Comparison of ENCODE assay signal across 24 cellular contexts in the genomic region with DNA sequence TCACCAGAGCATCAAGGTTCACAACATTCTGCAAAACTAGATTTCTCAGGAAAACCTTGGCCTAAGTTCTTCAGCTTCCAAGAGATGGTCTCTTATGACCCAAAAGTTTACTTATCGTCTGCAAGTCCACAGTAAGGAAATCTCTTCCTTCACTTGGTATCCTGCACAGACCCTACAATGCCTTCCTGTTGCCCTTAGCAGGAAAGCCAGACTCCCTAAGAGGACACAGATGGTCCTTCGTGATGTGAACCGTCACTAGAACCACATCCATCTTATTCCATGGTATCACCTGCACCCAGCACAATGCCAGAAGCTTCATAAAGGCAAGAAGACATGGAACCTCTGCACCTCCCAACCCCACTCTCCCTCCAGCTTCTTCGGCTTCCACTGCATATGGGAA. TPM values are rescaled to one million over a fixed set of nuclear protein-coding genes. Genes with fewer than 3 reads are reported as not detected.
A peak's percentile ranks its signal among the peaks of the same experiment; 100 is the strongest.
DNase-seq lines count a peak whose midpoint lies in the region; ATAC-seq, FAIRE-seq and TF ChIP-seq lines count a peak whose summit lies in the region.
"Had no signal": no experiment of that assay in that cellular context is flagged by ENCODE, and none has a peak within 500 bp of the region (broad histone marks: within the 10 kb centered on the region; RNA-seq: fewer than 3 reads in every experiment).

No MANE protein-coding gene starts in this region.

- H3K9me3 Mint-ChIP-seq in stimulated activated effector memory CD8-positive, alpha-beta T cell treated with anti-CD3 and anti-CD28 coated beads, Interleukin-12 subunit alpha, Interleukin-12 subunit beta, amount 100 ng/mL, for 72 hours, result no peaks in the 10 kb centered on the region
- H3K9me3 Mint-ChIP-seq in CD4-positive, alpha-beta memory T cell, result no peaks in the 10 kb centered on the region
- H3K9me3 Mint-ChIP-seq: CD14-positive monocyte; CD8-positive, alpha-beta T cell had no signal

- dilution Hi-C loops in endothelial cell of umbilical vein (cut with MboI; ENCODE audit: extremely low pct_ligation_motif_present, low sequenced_read_pairs), result no loop called here

- intact Hi-C loops in HepG2 (cut with micrococcal nuclease; ENCODE audit: unreplicated experiment) (no loop called here), right lobe of liver (cut with DNase I) (no loop called here), endothelial cell of umbilical vein (cut with micrococcal nuclease) (no loop called here)
- intact Hi-C loops in CD4-positive, alpha-beta memory T cell (cut with micrococcal nuclease), result no loop called here

- H3K27me3 Mint-ChIP-seq in CD4-positive, alpha-beta memory T cell, result no peaks in the 10 kb centered on the region

- H3K4me2 ChIP-seq in HepG2 (ENCODE audit: low read depth, low read length) (no peak overlapping the region), endothelial cell of umbilical vein (ENCODE audit: insufficient read depth, low read length) (no peak overlapping the region)
- H3K4me2 ChIP-seq: A549; BLaER1 treated with 17β-estradiol and CSF1 and Interleukin-3, amounts not matched to agents 10 nM and 100 nM had no signal

- no peak for TF ChIP-seq EP300 in HepG2 (IDR thresholded peaks at IDR 0.05; ENCODE audit: low read depth in 2 of 2, low read length in 2 of 2)
- TF ChIP-seq EP300 in HepG2 (CRISPR knock-in tag; IDR thresholded peaks at IDR 0.05; ENCODE audit: borderline replicate concordance), result no peak

- 98% methylated on average over 4 of the region's 4 CpGs for WGBS in HepG2 (ENCODE audit: low lambda C conversion rate)
- 79% methylated on average over 4 of the region's 4 CpGs for WGBS in right lobe of liver (ENCODE audit: insufficient coverage, low coverage, low lambda C conversion rate, missing lambda C conversion rate)

- ATAC-seq in HepG2, result no peak
- ATAC-seq in right lobe of liver, result no peak
- ATAC-seq in stimulated activated effector memory CD8-positive, alpha-beta T cell treated with anti-CD3 and anti-CD28 coated beads, Interleukin-12 subunit alpha, Interleukin-12 subunit beta, amount 100 ng/mL, for 72 hours, result no peak
- ATAC-seq in HG02798 (IDR thresholded peaks at IDR 0.05; ENCODE audit: poor library complexity, unreplicated experiment), result no peak
- ATAC-seq: A549; CD8-positive, alpha-beta T cell had no signal

- TF ChIP-seq CTCF in HepG2 (CRISPR knock-in tag; IDR thresholded peaks at IDR 0.05) (no peak), right lobe of liver (IDR thresholded peaks at IDR 0.05) (no peak), endothelial cell of umbilical vein (IDR thresholded peaks at IDR 0.05; ENCODE audit: extremely low read depth in 1 of 2, insufficient read depth in 1 of 2, low read depth in 1 of 2, low read length in 2 of 2) (no peak)

- H3K9ac ChIP-seq in HepG2 (ENCODE audit: insufficient read depth, low read depth, low read length) (no peak overlapping the region), endothelial cell of umbilical vein (replicated peaks; ENCODE audit: extremely low read depth, insufficient read depth, low read length) (no peak overlapping the region)
- H3K9ac ChIP-seq: BLaER1 treated with 17β-estradiol and CSF1 and Interleukin-3, amounts not matched to agents 10 nM and 100 nM; GM23248 had no signal

- TF ChIP-seq RAD21 in HepG2 (CRISPR knock-in tag; IDR thresholded peaks at IDR 0.05), result no peak

- peak overlapping the region; percentile 11 for H3K27ac Mint-ChIP-seq in stimulated activated effector memory CD8-positive, alpha-beta T cell treated with anti-CD3 and anti-CD28 coated beads, Interleukin-12 subunit alpha, Interleukin-12 subunit beta, amount 100 ng/mL, for 72 hours
- H3K27ac Mint-ChIP-seq in CD4-positive, alpha-beta memory T cell, result no peak overlapping the region
- H3K27ac Mint-ChIP-seq: CD8-positive, alpha-beta T cell had no signal

- no peaks in the 10 kb centered on the region for H4K20me1 ChIP-seq in HepG2 (ENCODE audit: insufficient read depth, low read length)
- no peaks in the 10 kb centered on the region for H4K20me1 ChIP-seq in endothelial cell of umbilical vein (replicated peaks; ENCODE audit: control insufficient read depth, extremely low read depth, insufficient read depth, low read length)
- H4K20me1 ChIP-seq: BLaER1 treated with 17β-estradiol and CSF1 and Interleukin-3, amounts not matched to agents 10 nM and 100 nM had no signal

- no peak overlapping the region for H3K4me3 Mint-ChIP-seq in stimulated activated effector memory CD8-positive, alpha-beta T cell treated with anti-CD3 and anti-CD28 coated beads, Interleukin-12 subunit alpha, Interleukin-12 subunit beta, amount 100 ng/mL, for 72 hours
- no peak overlapping the region for H3K4me3 Mint-ChIP-seq in CD4-positive, alpha-beta memory T cell
- H3K4me3 Mint-ChIP-seq: CD14-positive monocyte; CD8-positive, alpha-beta T cell had no signal

- in situ Hi-C loops in HepG2 (cut with HindIII; ENCODE audit: extremely low pct_ligation_motif_present, low pct_unique_long_range_greater_than_20kb), result no loop called here

- no peak for TF ChIP-seq POLR2A in HepG2 (IDR thresholded peaks at IDR 0.05; ENCODE audit: insufficient read depth in 1 of 2, low read depth in 2 of 2, low read length in 2 of 2)
- TF ChIP-seq POLR2A in right lobe of liver (IDR thresholded peaks at IDR 0.05), result no peak
- TF ChIP-seq POLR2A in endothelial cell of umbilical vein (IDR thresholded peaks at IDR 0.05; ENCODE audit: low read depth, low read length), result no peak

- CTCF ChIA-PET in HepG2 (lab: Yijun Ruan, JAX; ENCODE audit: low intra/inter-chr PET ratio, low total read pairs), result no interaction called here
- CTCF ChIA-PET in endothelial cell of umbilical vein (lab: Charles Lee), result interaction anchor here (0.6 to 1.4 kb wide), 3 partner anchors 24 to 63 kb away, joined by 3 to 5 read pairs (median 3); a partner anchor contains a TSS
- CTCF ChIA-PET in CD4-positive, alpha-beta memory T cell (lab: Charles Lee; ENCODE audit: partially characterized antibody), result no interaction called here

- FAIRE-seq in HepG2 (lab: Jason Lieb, UNC) (no peak), endothelial cell of umbilical vein (lab: Jason Lieb, UNC) (no peak)
- FAIRE-seq: A549, G401.6, GM12878, GM19239, H1 had no signal

- POLR2A ChIA-PET in HepG2 (lab: Yijun Ruan, JAX) (no interaction called here), endothelial cell of umbilical vein (lab: Charles Lee) (no interaction called here)
- POLR2A ChIA-PET in CD4-positive, alpha-beta memory T cell (lab: Charles Lee; ENCODE audit: partially characterized antibody), result no interaction called here

- H3K27me3 ChIP-seq in HepG2 (ENCODE audit: control insufficient read depth in 1 of 2, insufficient read depth in 2 of 2, low read length in 2 of 2) (no peaks in the 10 kb centered on the region), right lobe of liver (no peaks in the 10 kb centered on the region), endothelial cell of umbilical vein (ENCODE audit: control insufficient read depth in 2 of 2, insufficient read depth in 2 of 2, low read length in 2 of 2) (no peaks in the 10 kb centered on the region)
- no peaks in the 10 kb centered on the region for H3K27me3 ChIP-seq in CD4-positive, alpha-beta memory T cell (ENCODE audit: insufficient read depth, low read length)
- H3K27me3 ChIP-seq: BE2C; BLaER1 treated with 17β-estradiol and CSF1 and Interleukin-3, amounts not matched to agents 10 nM and 100 nM had no signal

- H3K79me2 ChIP-seq in HepG2 (ENCODE audit: insufficient read depth, low read length) (no peaks in the 10 kb centered on the region), endothelial cell of umbilical vein (ENCODE audit: control insufficient read depth, insufficient read depth, low read length) (no peaks in the 10 kb centered on the region)

- H3K4me3 ChIP-seq in HepG2 (replicated peaks in 1 of 3; ENCODE audit: insufficient read depth in 1 of 3, low read depth in 2 of 3, low read length in 3 of 3), result no peak overlapping the region
- H3K4me3 ChIP-seq in right lobe of liver, result no peak overlapping the region
- no peak overlapping the region for H3K4me3 ChIP-seq in endothelial cell of umbilical vein (replicated peaks in 1 of 3; ENCODE audit: insufficient read depth in 1 of 3, low read depth in 1 of 3, low read length in 3 of 3)
- no peak overlapping the region for H3K4me3 ChIP-seq in CD4-positive, alpha-beta memory T cell (ENCODE audit: low read length in 2 of 2)
- H3K4me3 ChIP-seq: A549; BLaER1 treated with 17β-estradiol and CSF1 and Interleukin-3, amounts not matched to agents 10 nM and 100 nM; GM12878; GM23248 had no signal

- peaks cover 2% of the 10 kb centered on the region for H3K9me1 ChIP-seq in endothelial cell of umbilical vein (replicated peaks; ENCODE audit: control insufficient read depth, extremely low read depth, insufficient read depth, low read length)

- no peak for DNase-seq in HepG2 (ENCODE audit: low spot score)
- no peak for DNase-seq in right lobe of liver
- peak; percentile 67 for DNase-seq in endothelial cell of umbilical vein (ENCODE audit: low read depth, low spot score)
- DNase-seq in stimulated activated effector memory CD8-positive, alpha-beta T cell treated with anti-CD3 and anti-CD28 coated beads, Interleukin-12 subunit alpha, Interleukin-12 subunit beta, amount 100 ng/mL, for 72 hours (ENCODE audit: low spot score in 2 of 2), result no peak
- DNase-seq in CD4-positive, alpha-beta memory T cell, result no peak
- DNase-seq: 8988T; ACHN; AML-193; BE2C; Caco-2; CD8-positive, alpha-beta T cell; DMS153; DND-41; GM23248; H7; HCEC 1CT had no signal

- no peaks in the 10 kb centered on the region for H3K9me3 ChIP-seq in HepG2 (ENCODE audit: low read length)
- no peaks in the 10 kb centered on the region for H3K9me3 ChIP-seq in right lobe of liver
- H3K9me3 ChIP-seq in endothelial cell of umbilical vein (replicated peaks; ENCODE audit: control insufficient read depth, insufficient read depth, low read length), result no peaks in the 10 kb centered on the region
- H3K9me3 ChIP-seq in CD4-positive, alpha-beta memory T cell (ENCODE audit: control insufficient read depth in 1 of 2, low read length in 2 of 2), result no peaks in the 10 kb centered on the region
- H3K9me3 ChIP-seq: A549; BE2C; BLaER1 treated with 17β-estradiol and CSF1 and Interleukin-3, amounts not matched to agents 10 nM and 100 nM; Caco-2 had no signal

- no peak overlapping the region for H3K27ac ChIP-seq in HepG2 (ENCODE audit: extremely low read length, insufficient read depth, low read length)
- no peak overlapping the region for H3K27ac ChIP-seq in right lobe of liver
- H3K27ac ChIP-seq in endothelial cell of umbilical vein (ENCODE audit: insufficient read depth, low read depth, low read length), result no peak overlapping the region
- no peak overlapping the region for H3K27ac ChIP-seq in CD4-positive, alpha-beta memory T cell (ENCODE audit: low read depth, low read length)
- H3K27ac ChIP-seq: A549; BLaER1 treated with 17β-estradiol and CSF1 and Interleukin-3, amounts not matched to agents 10 nM and 100 nM; GM23248 had no signal

- BruUV-seq in HepG2 (replicated peaks; lab: Mats Ljungman, UMichigan) (no TSS peak), endothelial cell of umbilical vein (replicated peaks; lab: Mats Ljungman, UMichigan) (no TSS peak)

- H3K4me1 ChIP-seq in HepG2 (ENCODE audit: insufficient read depth, low read length) (peaks cover 12% of the 10 kb centered on the region; the same call in 1 of the 2 replicates), right lobe of liver (peaks cover 0 to 37% (median 14%) of the 10 kb centered on the region in 4 donors), endothelial cell of umbilical vein (ENCODE audit: control insufficient read depth, extremely low read depth, insufficient read depth, low read length) (no peaks in the 10 kb centered on the region)
- no peaks in the 10 kb centered on the region for H3K4me1 ChIP-seq in CD4-positive, alpha-beta memory T cell (ENCODE audit: insufficient read depth, low read length)
- H3K4me1 ChIP-seq: BE2C; BLaER1 treated with 17β-estradiol and CSF1 and Interleukin-3, amounts not matched to agents 10 nM and 100 nM had no signal

- H2AFZ ChIP-seq in HepG2 (ENCODE audit: low read length) (no peak overlapping the region), endothelial cell of umbilical vein (ENCODE audit: low read depth, low read length) (no peak overlapping the region)
- H2AFZ ChIP-seq: GM23248 had no signal

- peaks cover 1 to 18% of the 10 kb centered on the region in 2 experiments; a peak in 3 of 5 replicates for H3K36me3 ChIP-seq in HepG2 (replicated peaks in 1 of 2; ENCODE audit: control insufficient read depth in 1 of 2, insufficient read depth in 2 of 2, low read length in 2 of 2)
- H3K36me3 ChIP-seq in right lobe of liver, result no peaks in the 10 kb centered on the region
- H3K36me3 ChIP-seq in endothelial cell of umbilical vein (ENCODE audit: control insufficient read depth in 2 of 2, extremely low read depth in 1 of 2, insufficient read depth in 2 of 2, low read length in 2 of 2), result peaks cover 2 to 3% of the 10 kb centered on the region in 2 experiments
- H3K36me3 ChIP-seq in CD4-positive, alpha-beta memory T cell (ENCODE audit: insufficient read depth, low read length), result peaks cover 5% of the 10 kb centered on the region

- peaks cover 7% of the 10 kb centered on the region for H3K4me1 Mint-ChIP-seq in stimulated activated effector memory CD8-positive, alpha-beta T cell treated with anti-CD3 and anti-CD28 coated beads, Interleukin-12 subunit alpha, Interleukin-12 subunit beta, amount 100 ng/mL, for 72 hours
- peaks cover 0 to 3% (median 1%) of the 10 kb centered on the region in 4 donors for H3K4me1 Mint-ChIP-seq in CD4-positive, alpha-beta memory T cell
- H3K4me1 Mint-ChIP-seq: CD14-positive monocyte had no signal

- H3K36me3 Mint-ChIP-seq in stimulated activated effector memory CD8-positive, alpha-beta T cell treated with anti-CD3 and anti-CD28 coated beads, Interleukin-12 subunit alpha, Interleukin-12 subunit beta, amount 100 ng/mL, for 72 hours, result peaks cover 46% of the 10 kb centered on the region
- peaks cover 35 to 51% of the 10 kb centered on the region in 2 donors for H3K36me3 Mint-ChIP-seq in CD4-positive, alpha-beta memory T cell

RNA-seq across cellular contexts. Expression of a gene that starts 34.1 kb away (rescaled TPM):
- total RNA-seq in HepG2 (2016; rRNA removed; fragmentation: Illumina TruSeq; extraction: Trizol) (129 and 147 TPM in 2 replicates), right lobe of liver (10 to 100 TPM; 23.5 to 58.3 (median 42.1) TPM), endothelial cell of umbilical vein (96.6 and 97.8 TPM in 2 replicates)
- 111 and 171 TPM in 2 replicates for total RNA-seq in HepG2 (2016; cell fraction: cytosol; rRNA removed; fragmentation: Illumina TruSeq; extraction: Trizol; ENCODE audit: low read depth)
- 118 and 155 TPM in 2 replicates for total RNA-seq in HepG2 (2016; cell fraction: insoluble cytoplasmic fraction; rRNA removed; fragmentation: Illumina TruSeq; extraction: Trizol)
- 132 and 180 TPM in 2 replicates for total RNA-seq in HepG2 (2016; cell fraction: membrane; rRNA removed; fragmentation: Illumina TruSeq; extraction: Trizol)
- total RNA-seq in HepG2 (2016; cell fraction: nucleus; rRNA removed; fragmentation: Illumina TruSeq; extraction: Trizol), result 49.2 and 54.6 TPM in 2 replicates
- polyA plus RNA-seq in HepG2 (2011; rRNA removed) (92.1 and 116 TPM in 2 replicates), endothelial cell of umbilical vein (121 and 216 TPM in 2 replicates)
- 134 and 148 TPM in 2 replicates for polyA plus RNA-seq in HepG2 (2011; cell fraction: cytosol; rRNA removed)
- polyA plus RNA-seq in HepG2 (2011; cell fraction: nucleus; rRNA removed), result 22.2 and 24.5 TPM in 2 replicates
- 81.8 and 85.6 TPM in 2 replicates for polyA plus RNA-seq in HepG2 (2012)
- polyA plus RNA-seq in HepG2 (2016; cell fraction: cytosol; fragmentation: Illumina TruSeq; extraction: Trizol; ENCODE audit: low read depth), result 157 and 235 TPM in 2 replicates
- polyA plus RNA-seq in HepG2 (2016; cell fraction: insoluble cytoplasmic fraction; fragmentation: Illumina TruSeq; extraction: Trizol; ENCODE audit: low read depth), result 172 and 176 TPM in 2 replicates
- 133 and 179 TPM in 2 replicates for polyA plus RNA-seq in HepG2 (2016; cell fraction: membrane; fragmentation: Illumina TruSeq; extraction: Trizol; ENCODE audit: low read depth)
- 86.6 and 97.5 TPM in 2 replicates for polyA plus RNA-seq in HepG2 (2016; cell fraction: nucleus; fragmentation: Illumina TruSeq; extraction: Trizol; ENCODE audit: insufficient read depth, low read depth)
- polyA minus RNA-seq in HepG2 (2011; rRNA and poly(A)+ RNA removed; ENCODE audit: low replicate concordance), result 70.9 and 71.9 TPM in 2 replicates
- polyA minus RNA-seq in HepG2 (2011; cell fraction: cytosol; rRNA and poly(A)+ RNA removed), result 19.8 and 22.3 TPM in 2 replicates
- polyA minus RNA-seq in HepG2 (2011; cell fraction: nucleus; rRNA and poly(A)+ RNA removed), result 35.4 and 68.6 TPM in 2 replicates
- 137 and 142 TPM in 2 replicates for polyA plus RNA-seq in endothelial cell of umbilical vein (2011; cell fraction: cytosol; rRNA removed)
- 56.7 and 68.7 TPM in 2 replicates for polyA plus RNA-seq in endothelial cell of umbilical vein (2011; cell fraction: nucleus; rRNA removed)
- 131 and 158 TPM in 2 replicates for polyA plus RNA-seq in endothelial cell of umbilical vein (2012)
- polyA minus RNA-seq in endothelial cell of umbilical vein, result 55.9 and 57.2 TPM in 2 replicates
- 63.2 TPM for polyA minus RNA-seq in endothelial cell of umbilical vein (2011; cell fraction: cytosol; rRNA and poly(A)+ RNA removed)
- 42.8 and 56.9 TPM in 2 replicates for polyA minus RNA-seq in endothelial cell of umbilical vein (2011; cell fraction: nucleus; rRNA and poly(A)+ RNA removed)
- 10 to 100 TPM; 39.7 to 39.9 TPM for total RNA-seq in CD4-positive, alpha-beta memory T cell
- polyA plus RNA-seq in CD4-positive, alpha-beta memory T cell, result 100 to 1,000 TPM; 109 to 154 TPM

RNA-seq across cellular contexts. Expression of a gene that starts 34.4 kb away (rescaled TPM):
- total RNA-seq in HepG2 (2016; rRNA removed; fragmentation: Illumina TruSeq; extraction: Trizol) (129 and 193 TPM in 2 replicates), right lobe of liver (10 to 100 TPM in 1 of 6 experiments, 1 to 10 TPM in 5; 6.6 to 11.4 (median 7.9) TPM), endothelial cell of umbilical vein (52.4 and 53.4 TPM in 2 replicates)
- total RNA-seq in HepG2 (2016; cell fraction: cytosol; rRNA removed; fragmentation: Illumina TruSeq; extraction: Trizol; ENCODE audit: low read depth), result 98.3 and 119 TPM in 2 replicates
- 133 and 185 TPM in 2 replicates for total RNA-seq in HepG2 (2016; cell fraction: insoluble cytoplasmic fraction; rRNA removed; fragmentation: Illumina TruSeq; extraction: Trizol)
- 180 and 185 TPM in 2 replicates for total RNA-seq in HepG2 (2016; cell fraction: membrane; rRNA removed; fragmentation: Illumina TruSeq; extraction: Trizol)
- 46.2 and 59.6 TPM in 2 replicates for total RNA-seq in HepG2 (2016; cell fraction: nucleus; rRNA removed; fragmentation: Illumina TruSeq; extraction: Trizol)
- polyA plus RNA-seq in HepG2 (2011; rRNA removed) (17.3 and 29.7 TPM in 2 replicates), endothelial cell of umbilical vein (15.3 and 17.6 TPM in 2 replicates)
- polyA plus RNA-seq in HepG2 (2011; cell fraction: cytosol; rRNA removed), result 15.2 and 17.8 TPM in 2 replicates
- polyA plus RNA-seq in HepG2 (2011; cell fraction: nucleus; rRNA removed), result 8.3 and 10.1 TPM in 2 replicates
- 46.5 and 70.0 TPM in 2 replicates for polyA plus RNA-seq in HepG2 (2012)
- 113 and 120 TPM in 2 replicates for polyA plus RNA-seq in HepG2 (2016; cell fraction: cytosol; fragmentation: Illumina TruSeq; extraction: Trizol; ENCODE audit: low read depth)
- polyA plus RNA-seq in HepG2 (2016; cell fraction: insoluble cytoplasmic fraction; fragmentation: Illumina TruSeq; extraction: Trizol; ENCODE audit: low read depth), result 123 and 135 TPM in 2 replicates
- 123 and 146 TPM in 2 replicates for polyA plus RNA-seq in HepG2 (2016; cell fraction: membrane; fragmentation: Illumina TruSeq; extraction: Trizol; ENCODE audit: low read depth)
- 40.0 and 50.9 TPM in 2 replicates for polyA plus RNA-seq in HepG2 (2016; cell fraction: nucleus; fragmentation: Illumina TruSeq; extraction: Trizol; ENCODE audit: insufficient read depth, low read depth)
- 17.1 and 164 TPM in 2 replicates for polyA minus RNA-seq in HepG2 (2011; rRNA and poly(A)+ RNA removed; ENCODE audit: low replicate concordance)
- polyA minus RNA-seq in HepG2 (2011; cell fraction: cytosol; rRNA and poly(A)+ RNA removed), result 14.1 and 16.1 TPM in 2 replicates
- 17.9 and 25.4 TPM in 2 replicates for polyA minus RNA-seq in HepG2 (2011; cell fraction: nucleus; rRNA and poly(A)+ RNA removed)
- polyA plus RNA-seq in endothelial cell of umbilical vein (2011; cell fraction: cytosol; rRNA removed), result 60.9 and 63.6 TPM in 2 replicates
- polyA plus RNA-seq in endothelial cell of umbilical vein (2011; cell fraction: nucleus; rRNA removed), result 43.5 and 45.6 TPM in 2 replicates
- polyA plus RNA-seq in endothelial cell of umbilical vein (2012), result 48.3 and 126 TPM in 2 replicates
- polyA minus RNA-seq in endothelial cell of umbilical vein, result 24.4 and 35.3 TPM in 2 replicates
- 113 TPM for polyA minus RNA-seq in endothelial cell of umbilical vein (2011; cell fraction: cytosol; rRNA and poly(A)+ RNA removed)
- 21.2 and 22.7 TPM in 2 replicates for polyA minus RNA-seq in endothelial cell of umbilical vein (2011; cell fraction: nucleus; rRNA and poly(A)+ RNA removed)
- total RNA-seq in CD4-positive, alpha-beta memory T cell, result 1 to 10 TPM; 3.4 to 4.0 TPM
- polyA plus RNA-seq in CD4-positive, alpha-beta memory T cell, result 1 to 10 TPM; 2.9 to 3.9 TPM
